Comparison of ENCODE assay signal across 1 cellular context in the genomic region with DNA sequence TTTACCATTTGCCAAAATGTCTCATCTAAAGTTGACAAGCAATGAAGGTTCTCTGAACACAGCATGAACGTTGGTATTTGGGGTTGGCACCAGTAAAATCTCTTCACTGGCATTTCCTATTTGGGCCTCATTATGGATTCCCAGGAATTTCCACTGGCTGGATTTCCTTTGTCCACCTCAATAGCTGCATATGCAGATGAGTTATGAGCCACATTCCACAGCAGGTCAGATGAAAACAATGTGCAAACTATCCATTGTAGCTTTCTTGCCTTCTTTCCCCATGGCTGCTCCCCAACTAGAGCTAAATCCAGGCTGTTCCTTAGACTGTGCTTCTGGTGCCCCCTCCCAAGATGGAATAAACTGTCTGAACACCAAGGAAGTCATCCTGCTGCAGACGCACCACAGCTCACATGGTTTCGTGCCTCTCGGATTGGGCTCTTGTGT.
A peak's percentile ranks its signal among the peaks of the same experiment; 100 is the strongest.
TF ChIP-seq lines count a peak whose summit lies in the region.

No MANE protein-coding gene starts in this region.

TF ChIP-seq in SK-N-SH, 30 proteins besides CTCF, POLR2A, EP300 and RAD21 (continued from another document):
- no peak for TF ChIP-seq USF1 (IDR thresholded peaks at IDR 0.05; ENCODE audit: borderline replicate concordance, low read depth)
- TF ChIP-seq POLR2AphosphoS5 (IDR thresholded peaks at IDR 0.05; ENCODE audit: low read depth, low read length): no peak; the same call in 1 of the 2 replicates
- no peak for TF ChIP-seq RFX5 (IDR thresholded peaks at IDR 0.05; ENCODE audit: low read length)
- TF ChIP-seq TAF1 (IDR thresholded peaks at IDR 0.05; ENCODE audit: borderline replicate concordance, low read depth, low read length): no peak
- TF ChIP-seq YY1 (IDR thresholded peaks at IDR 0.05; ENCODE audit: low read depth): no peak
- no peak for TF ChIP-seq IRF3 (IDR thresholded peaks at IDR 0.05; ENCODE audit: low read depth, low read length)
- no peak for TF ChIP-seq MXI1 (IDR thresholded peaks at IDR 0.05; ENCODE audit: low read depth, low read length)
- peak; percentile 82 for TF ChIP-seq NFIC (IDR thresholded peaks at IDR 0.05; ENCODE audit: borderline replicate concordance)
- TF ChIP-seq EZH2phosphoT487 (IDR thresholded peaks at IDR 0.05; ENCODE audit: borderline replicate concordance, low read depth): no peak
- TF ChIP-seq, protein P1, sequence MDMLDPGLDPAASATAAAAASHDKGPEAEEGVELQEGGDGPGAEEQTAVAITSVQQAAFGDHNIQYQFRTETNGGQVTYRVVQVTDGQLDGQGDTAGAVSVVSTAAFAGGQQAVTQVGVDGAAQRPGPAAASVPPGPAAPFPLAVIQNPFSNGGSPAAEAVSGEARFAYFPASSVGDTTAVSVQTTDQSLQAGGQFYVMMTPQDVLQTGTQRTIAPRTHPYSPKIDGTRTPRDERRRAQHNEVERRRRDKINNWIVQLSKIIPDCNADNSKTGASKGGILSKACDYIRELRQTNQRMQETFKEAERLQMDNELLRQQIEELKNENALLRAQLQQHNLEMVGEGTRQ (IDR thresholded peaks at IDR 0.05; ENCODE audit: borderline replicate concordance, low read depth, low read length): no peak
- no peak for TF ChIP-seq GABPA (IDR thresholded peaks at IDR 0.05; ENCODE audit: low read depth)
- TF ChIP-seq, protein P2, sequence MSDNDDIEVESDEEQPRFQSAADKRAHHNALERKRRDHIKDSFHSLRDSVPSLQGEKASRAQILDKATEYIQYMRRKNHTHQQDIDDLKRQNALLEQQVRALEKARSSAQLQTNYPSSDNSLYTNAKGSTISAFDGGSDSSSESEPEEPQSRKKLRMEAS (IDR thresholded peaks at IDR 0.05; ENCODE audit: low read depth): no peak
